17 cellular contexts compared by ENCODE assay signal in the genomic region with DNA sequence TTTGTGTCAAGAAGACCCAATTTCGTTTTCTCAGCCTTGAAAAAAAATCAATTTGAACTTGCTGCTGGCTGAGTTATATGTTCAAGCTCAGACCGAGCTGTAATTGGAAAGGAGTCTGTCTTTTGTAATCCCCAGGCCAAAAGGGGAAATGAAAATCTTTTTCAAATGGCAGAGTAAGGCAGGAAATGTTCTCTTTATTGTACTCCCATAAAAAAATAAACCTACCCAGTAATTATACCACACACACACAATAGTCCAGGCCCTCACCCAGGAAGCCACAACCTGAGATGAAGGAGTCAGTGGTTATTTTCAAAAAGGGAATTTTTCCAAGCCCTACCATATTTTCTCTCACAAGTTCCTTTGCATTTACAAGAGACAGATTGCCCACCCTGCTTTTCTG. TPM values are rescaled to one million over a fixed set of nuclear protein-coding genes. Genes with fewer than 3 reads are reported as not detected.
DNase-seq lines count a peak whose midpoint lies in the region; ATAC-seq and TF ChIP-seq lines count a peak whose summit lies in the region.
"Had no signal": no experiment of that assay in that cellular context is flagged by ENCODE, and none has a peak within 500 bp of the region (broad histone marks: within the 10 kb centered on the region; RNA-seq: fewer than 3 reads in every experiment).

No MANE protein-coding gene starts in this region.

- CTCF ChIA-PET in HEK293T (lab: Yijun Ruan, JAX), result no interaction called here
- CTCF ChIA-PET in activated naive CD4-positive, alpha-beta T cell treated with anti-CD3 and anti-CD28 coated beads for 36 hours (lab: Charles Lee), result interaction anchor here (1.5 kb wide), 1 partner anchor 40 kb away, joined by 5 read pairs; no protein-coding TSS in a partner anchor

- no peak overlapping the region for H3K9ac ChIP-seq in DND-41 (ENCODE audit: low read depth, low read length)
- H3K9ac ChIP-seq in MM.1S (ENCODE audit: low read length), result no peak overlapping the region
- H3K9ac ChIP-seq in parathyroid adenoma, result no peak overlapping the region

- H3K4me2 ChIP-seq in DND-41 (ENCODE audit: insufficient read depth, low read length) (no peak overlapping the region), MM.1S (ENCODE audit: low read depth, low read length) (peak overlapping the region; percentile 16; the same call in 1 of the 2 replicates), parathyroid adenoma (ENCODE audit: low read length) (no peak overlapping the region)

- H3K27ac ChIP-seq in DND-41 (ENCODE audit: low read length) (no peak overlapping the region), MM.1S (ENCODE audit: low read length) (no peak overlapping the region), parathyroid adenoma (peak overlapping the region; percentile 42)
- H3K27ac ChIP-seq: foreskin keratinocyte, RWPE1 had no signal

- TF ChIP-seq CTCF in DND-41 (IDR thresholded peaks at IDR 0.05; ENCODE audit: borderline replicate concordance, extremely low read depth, low read length, poor library complexity, severe bottlenecking), result no peak
- TF ChIP-seq CTCF in MM.1S (IDR thresholded peaks at IDR 0.05; ENCODE audit: low read length), result no peak
- no peak for TF ChIP-seq CTCF in parathyroid adenoma (IDR thresholded peaks at IDR 0.05)

- H3F3A ChIP-seq in MM.1S (ENCODE audit: insufficient read depth, low read length), result no peaks in the 10 kb centered on the region

- H3K4me3 ChIP-seq in DND-41 (ENCODE audit: low read depth in 1 of 2, low read length in 2 of 2) (no peak overlapping the region), MM.1S (ENCODE audit: low read length) (no peak overlapping the region), parathyroid adenoma (ENCODE audit: low read depth, low read length) (no peak overlapping the region)

- H4K20me1 ChIP-seq in DND-41 (ENCODE audit: insufficient read depth, low read length), result no peaks in the 10 kb centered on the region
- H4K20me1 ChIP-seq in MM.1S (ENCODE audit: insufficient read depth, low read length), result no peaks in the 10 kb centered on the region

- H3K36me3 ChIP-seq in DND-41 (ENCODE audit: insufficient read depth, low read length), result no peaks in the 10 kb centered on the region
- no peaks in the 10 kb centered on the region for H3K36me3 ChIP-seq in MM.1S (replicated peaks; ENCODE audit: insufficient read depth, low read length)
- H3K36me3 ChIP-seq in parathyroid adenoma (ENCODE audit: control insufficient read depth, insufficient read depth, low read length), result no peaks in the 10 kb centered on the region

- H3K36me3 Mint-ChIP-seq in activated naive CD4-positive, alpha-beta T cell treated with anti-CD3 and anti-CD28 coated beads for 36 hours (ENCODE audit: low read depth), result no peaks in the 10 kb centered on the region
- H3K36me3 Mint-ChIP-seq: CD14-positive monocyte had no signal

- 0 out of 3 replicates have a peak, but pooled peaks have one; percentile 29 for ATAC-seq in DND-41 (ENCODE audit: insufficient read depth, low read depth)
- ATAC-seq: activated CD8-positive, alpha-beta T cell treated with anti-CD3 and anti-CD28 coated beads for 36 hours; effector memory CD8-positive, alpha-beta T cell; foreskin keratinocyte had no signal

- H3K79me2 ChIP-seq in DND-41 (ENCODE audit: insufficient read depth, low read length), result no peaks in the 10 kb centered on the region
- H3K79me2 ChIP-seq in MM.1S (ENCODE audit: low read length), result no peaks in the 10 kb centered on the region
- no peaks in the 10 kb centered on the region for H3K79me2 ChIP-seq in parathyroid adenoma

- POLR2A ChIA-PET in HEK293T (lab: Yijun Ruan, JAX), result no interaction called here

- H3K9me3 ChIP-seq in DND-41 (ENCODE audit: insufficient read depth, low read length, severe bottlenecking) (no peaks in the 10 kb centered on the region), MM.1S (replicated peaks; ENCODE audit: insufficient read depth, low read length) (no peaks in the 10 kb centered on the region), parathyroid adenoma (ENCODE audit: control insufficient read depth, low read length) (no peaks in the 10 kb centered on the region)

- intact Hi-C loops in activated naive CD4-positive, alpha-beta T cell treated with anti-CD3 and anti-CD28 coated beads for 36 hours (cut with micrococcal nuclease), result no loop called here

- no peaks in the 10 kb centered on the region for H3K4me1 ChIP-seq in DND-41 (ENCODE audit: insufficient read depth, low read length)
- peaks cover 40% of the 10 kb centered on the region for H3K4me1 ChIP-seq in MM.1S (ENCODE audit: low read length)
- no peaks in the 10 kb centered on the region for H3K4me1 ChIP-seq in parathyroid adenoma

- peaks cover 2% of the 10 kb centered on the region for H3K9me3 Mint-ChIP-seq in activated naive CD4-positive, alpha-beta T cell treated with anti-CD3 and anti-CD28 coated beads for 36 hours
- H3K9me3 Mint-ChIP-seq: effector memory CD8-positive, alpha-beta T cell had no signal

- H3K4me1 Mint-ChIP-seq in activated naive CD4-positive, alpha-beta T cell treated with anti-CD3 and anti-CD28 coated beads for 36 hours (ENCODE audit: low read depth), result peaks cover 17% of the 10 kb centered on the region

- no peak overlapping the region for H3K4me3 Mint-ChIP-seq in activated naive CD4-positive, alpha-beta T cell treated with anti-CD3 and anti-CD28 coated beads for 36 hours
- H3K4me3 Mint-ChIP-seq: activated CD8-positive, alpha-beta T cell treated with anti-CD3 and anti-CD28 coated beads for 36 hours; CD14-positive monocyte; effector memory CD8-positive, alpha-beta T cell had no signal

- H3K27me3 Mint-ChIP-seq in activated naive CD4-positive, alpha-beta T cell treated with anti-CD3 and anti-CD28 coated beads for 36 hours (ENCODE audit: low read depth), result no peaks in the 10 kb centered on the region
- H3K27me3 Mint-ChIP-seq: activated CD8-positive, alpha-beta T cell treated with anti-CD3 and anti-CD28 coated beads for 36 hours; effector memory CD8-positive, alpha-beta T cell had no signal

- H3K9me2 ChIP-seq in MM.1S (replicated peaks; ENCODE audit: insufficient read depth, low read length), result no peaks in the 10 kb centered on the region

- no peak for DNase-seq in DND-41
- DNase-seq in MM.1S, result no peak
- DNase-seq in SKM-1 treated with dmso at 0.1 percent for 144 hours (lab: John Stamatoyannopoulos, UW; ENCODE audit: unreplicated experiment), result peak; percentile 36
- DNase-seq in hepatic stellate cell (ENCODE audit: low spot score), result no peak
- no peak for DNase-seq in HEK293T (ENCODE audit: extremely low spot score)
- no peak for DNase-seq in activated naive CD4-positive, alpha-beta T cell treated with anti-CD3 and anti-CD28 coated beads for 36 hours
- DNase-seq in cerebellar nuclear complex (lab: John Stamatoyannopoulos, UW), result no peak
- DNase-seq: activated CD8-positive, alpha-beta T cell treated with anti-CD3 and anti-CD28 coated beads for 36 hours; effector memory CD8-positive, alpha-beta T cell; foreskin keratinocyte; KG1; NCI-H2171 treated with DMSO at 0.1 percent for 48 hours; stimulated activated CD4-positive, alpha-beta T cell treated with anti-CD3 and anti-CD28 coated beads, Interleukin-4, amount 100 ng/mL, for 1 hour; T-helper 9 cell had no signal

- no peak overlapping the region for H3K27ac Mint-ChIP-seq in activated naive CD4-positive, alpha-beta T cell treated with anti-CD3 and anti-CD28 coated beads for 36 hours
- H3K27ac Mint-ChIP-seq: activated CD8-positive, alpha-beta T cell treated with anti-CD3 and anti-CD28 coated beads for 36 hours; effector memory CD8-positive, alpha-beta T cell had no signal

- H2AFZ ChIP-seq in DND-41 (ENCODE audit: low read depth, low read length) (no peak overlapping the region), MM.1S (ENCODE audit: low read length) (no peak overlapping the region), parathyroid adenoma (no peak overlapping the region)

- peaks cover 3% of the 10 kb centered on the region for H3K27me3 ChIP-seq in DND-41 (ENCODE audit: insufficient read depth, low read length, poor library complexity)
- no peaks in the 10 kb centered on the region for H3K27me3 ChIP-seq in MM.1S (replicated peaks; ENCODE audit: insufficient read depth, low read length)
- H3K27me3 ChIP-seq in parathyroid adenoma (ENCODE audit: control insufficient read depth, insufficient read depth, low read length), result no peaks in the 10 kb centered on the region
- H3K27me3 ChIP-seq: foreskin keratinocyte had no signal

TF ChIP-seq in HEK293T, 16 proteins besides CTCF, POLR2A, EP300 and RAD21:
- TF ChIP-seq, protein P1, sequence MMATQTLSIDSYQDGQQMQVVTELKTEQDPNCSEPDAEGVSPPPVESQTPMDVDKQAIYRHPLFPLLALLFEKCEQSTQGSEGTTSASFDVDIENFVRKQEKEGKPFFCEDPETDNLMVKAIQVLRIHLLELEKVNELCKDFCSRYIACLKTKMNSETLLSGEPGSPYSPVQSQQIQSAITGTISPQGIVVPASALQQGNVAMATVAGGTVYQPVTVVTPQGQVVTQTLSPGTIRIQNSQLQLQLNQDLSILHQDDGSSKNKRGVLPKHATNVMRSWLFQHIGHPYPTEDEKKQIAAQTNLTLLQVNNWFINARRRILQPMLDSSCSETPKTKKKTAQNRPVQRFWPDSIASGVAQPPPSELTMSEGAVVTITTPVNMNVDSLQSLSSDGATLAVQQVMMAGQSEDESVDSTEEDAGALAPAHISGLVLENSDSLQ (IDR thresholded peaks at IDR 0.05), result no peak
- TF ChIP-seq FOXA1 (IDR thresholded peaks at IDR 0.05) (no peak), ELF4 (IDR thresholded peaks at IDR 0.05) (no peak), CTBP1 (IDR thresholded peaks at IDR 0.05; ENCODE audit: borderline replicate concordance) (no peak), FOXM1 (IDR thresholded peaks at IDR 0.05; ENCODE audit: borderline replicate concordance) (no peak), ARNT (IDR thresholded peaks at IDR 0.05) (no peak), HDGF (IDR thresholded peaks at IDR 0.05; ENCODE audit: borderline replicate concordance) (no peak), SP1 (IDR thresholded peaks at IDR 0.05) (no peak), L3MBTL2 (conservative IDR thresholded peaks at IDR 0.05) (no peak), FOXK2 (IDR thresholded peaks at IDR 0.05) (no peak), LEF1 (IDR thresholded peaks at IDR 0.05; ENCODE audit: borderline replicate concordance) (no peak), BHLHE40 (IDR thresholded peaks at IDR 0.05; ENCODE audit: borderline replicate concordance) (no peak)

RNA-seq across cellular contexts. Expression of gene CLIC5, which starts 45.3 kb away (rescaled TPM):
- total RNA-seq in activated naive CD4-positive, alpha-beta T cell treated with anti-CD3 and anti-CD28 coated beads for 36 hours, result 1 to 10 TPM in 1 of 2 experiments, under 1 TPM in 1; 0.52 to 1.5 TPM
- total RNA-seq: foreskin keratinocyte had no signal
